ENCODE assay signal across 8 cellular contexts in the genomic region with DNA sequence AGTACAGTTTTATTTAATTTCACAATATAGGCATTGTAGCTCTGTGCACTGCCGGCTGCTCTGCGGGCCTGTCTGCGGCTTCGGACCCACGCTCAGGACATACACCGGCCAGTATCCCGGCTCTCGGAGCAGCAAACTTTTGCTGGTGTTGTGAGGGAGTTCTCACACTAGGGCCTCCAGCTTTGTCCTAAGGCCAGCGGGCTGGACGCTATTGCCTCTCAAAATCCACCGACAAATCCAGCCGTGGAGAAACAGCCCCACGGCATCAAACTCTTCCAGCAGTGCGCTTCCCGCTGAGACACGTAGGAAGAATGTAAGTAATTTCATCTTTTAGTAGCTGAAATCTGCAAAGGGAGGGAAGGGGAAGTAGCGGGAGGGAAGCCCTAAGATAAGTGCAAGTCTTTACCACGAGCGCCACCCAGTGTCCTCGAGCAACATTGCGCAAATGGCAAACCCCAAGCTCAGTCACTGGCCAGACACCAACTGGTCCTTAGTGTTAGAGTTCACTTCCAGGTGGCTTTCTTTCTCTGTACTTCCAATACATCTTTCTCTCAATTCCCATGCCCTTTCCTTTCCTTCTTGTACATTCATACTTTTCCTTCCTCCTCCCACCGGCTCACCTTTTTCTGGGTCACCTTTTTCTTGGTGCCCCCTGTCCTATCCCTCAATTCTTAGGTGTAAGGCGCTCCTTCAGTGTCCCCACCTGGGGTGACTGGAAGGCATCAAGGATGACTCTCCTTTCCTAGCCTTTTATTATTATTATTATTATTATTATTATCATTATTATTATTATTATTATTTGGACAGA. TPM values are rescaled to one million over a fixed set of nuclear protein-coding genes. Genes with fewer than 3 reads are reported as not detected.
A peak's percentile ranks its signal among the peaks of the same experiment; 100 is the strongest.
DNase-seq lines count a peak whose midpoint lies in the region; ATAC-seq and TF ChIP-seq lines count a peak whose summit lies in the region.

No MANE protein-coding gene starts in this region.

- peak overlapping the region; percentile 14 for H3K4me2 ChIP-seq in SU-DHL-6 (ENCODE audit: low read depth, low read length, poor library complexity, severe bottlenecking)

- 4 to 6% (median 6%) methylated on average over 22 to 23 of the region's 23 CpGs for WGBS in adrenal gland, 4 donors

- H3K9ac ChIP-seq in SU-DHL-6 (ENCODE audit: low read length) (no peak overlapping the region), rectal smooth muscle tissue (ENCODE audit: low read length) (no peak overlapping the region)

- H2AFZ ChIP-seq in SU-DHL-6 (ENCODE audit: low read depth, low read length, severe bottlenecking), result peak overlapping the region; percentile 36

- H3K9me2 ChIP-seq in SU-DHL-6 (replicated peaks; ENCODE audit: insufficient read depth, low read length), result no peaks in the 10 kb centered on the region

- intact Hi-C loops in adrenal gland (cut with DNase I) (loop anchor here (5.0 to 10.0 kb wide), 5 partner anchors 613 to 1113 kb away; no protein-coding TSS in a partner anchor), left ventricle myocardium superior (cut with micrococcal nuclease) (loop anchor here (2.0 kb wide), 1 partner anchor 955 kb away; no protein-coding TSS in a partner anchor)

- H3K27ac ChIP-seq in SU-DHL-6 (ENCODE audit: low read depth, low read length) (no peak overlapping the region), adrenal gland (no peak overlapping the region), rectal smooth muscle tissue (ENCODE audit: low read depth, low read length) (no peak overlapping the region)

- no peaks in the 10 kb centered on the region for H3K79me2 ChIP-seq in SU-DHL-6 (ENCODE audit: insufficient read depth, low read length)

- peaks cover 10 to 19% of the 10 kb centered on the region in 2 donors for H3K4me1 ChIP-seq in adrenal gland (replicated peaks in 1 of 2)
- peaks cover 3% of the 10 kb centered on the region for H3K4me1 ChIP-seq in rectal smooth muscle tissue (ENCODE audit: control insufficient read depth, insufficient read depth, low read length)

- H3K9me3 ChIP-seq in SU-DHL-6 (ENCODE audit: insufficient read depth, low read length) (no peaks in the 10 kb centered on the region), adrenal gland (replicated peaks in 1 of 3) (no peaks in the 10 kb centered on the region)

- H3K36me3 ChIP-seq in SU-DHL-6 (ENCODE audit: low read length) (no peaks in the 10 kb centered on the region), adrenal gland (replicated peaks in 1 of 2) (no peaks in the 10 kb centered on the region), rectal smooth muscle tissue (ENCODE audit: control insufficient read depth, insufficient read depth, low read length) (no peaks in the 10 kb centered on the region)

- DNase-seq in G401 (ENCODE audit: low spot score), result peak; percentile 64
- peak; percentile 28 for DNase-seq in GOT3 (lab: John Stamatoyannopoulos, UW)
- DNase-seq in LNCaP clone FGC (ENCODE audit: low read depth), result peak; percentile 46
- DNase-seq in adrenal gland, result peak; percentile 74 to 91 (median 82)
- DNase-seq in left ventricle myocardium superior, result peak; percentile 74
- DNase-seq in KG1 (lab: John Stamatoyannopoulos, UW), result no peak

- TF ChIP-seq CTCF in LNCaP clone FGC (IDR thresholded peaks at IDR 0.05; ENCODE audit: control insufficient read depth, extremely low read depth, insufficient read depth) (peak; percentile 98), SU-DHL-6 (IDR thresholded peaks at IDR 0.05; ENCODE audit: insufficient read depth, low read length, poor library complexity, severe bottlenecking) (peak; percentile 71), adrenal gland (IDR thresholded peaks at IDR 0.05) (peak; percentile 73 to 92 (median 88))

- H4K20me1 ChIP-seq in SU-DHL-6 (ENCODE audit: low read depth, low read length), result no peaks in the 10 kb centered on the region

- ATAC-seq in left ventricle myocardium superior, result peak; percentile 95

- H3K4me3 ChIP-seq in LNCaP clone FGC (ENCODE audit: low read depth, low read length) (no peak overlapping the region), SU-DHL-6 (ENCODE audit: insufficient read depth, low read length, poor library complexity, severe bottlenecking) (no peak overlapping the region), adrenal gland (peak overlapping the region in 1 of 4 donors; percentile 55), rectal smooth muscle tissue (ENCODE audit: low read length) (peak overlapping the region; percentile 58)

- in situ Hi-C loops in G401 (cut with HindIII; ENCODE audit: low sequenced_read_pairs), result no loop called here

- H3K27me3 ChIP-seq in SU-DHL-6 (ENCODE audit: low read length) (no peaks in the 10 kb centered on the region), adrenal gland (peaks cover 41% of the 10 kb centered on the region), rectal smooth muscle tissue (ENCODE audit: control insufficient read depth, insufficient read depth, low read length) (peaks cover 36% of the 10 kb centered on the region)

- TF ChIP-seq POLR2A in adrenal gland (IDR thresholded peaks at IDR 0.05), result no peak

- no peaks in the 10 kb centered on the region for H3F3A ChIP-seq in SU-DHL-6 (ENCODE audit: insufficient read depth)

RNA-seq across cellular contexts. Expression of a gene that starts 3.0 kb away (rescaled TPM):
- 0.18 TPM in 1 of 2 replicates, not detected in the other for total RNA-seq in G401 (2014; rRNA removed; shearing (Covaris generic))
- total RNA-seq in adrenal gland (under 1 TPM in 3 of 8 donors, not detected in 5; 0.14 to 0.55 (median 0.44) TPM), left ventricle myocardium superior (not detected)
- polyA plus RNA-seq in adrenal gland, result under 1 TPM; 0.15 to 0.30 (median 0.24) TPM

RNA-seq across cellular contexts. Expression of a gene that starts 22.3 kb away (rescaled TPM):
- not detected in 2 replicates for total RNA-seq in G401 (2014; rRNA removed; shearing (Covaris generic))
- total RNA-seq in adrenal gland, result under 1 TPM in 2 of 8 donors, not detected in 6; 0.15 to 0.41 TPM
- polyA plus RNA-seq in adrenal gland, result not detected
- total RNA-seq in left ventricle myocardium superior, result not detected
